ENCODE assay signal across 1 cellular context in the genomic region with DNA sequence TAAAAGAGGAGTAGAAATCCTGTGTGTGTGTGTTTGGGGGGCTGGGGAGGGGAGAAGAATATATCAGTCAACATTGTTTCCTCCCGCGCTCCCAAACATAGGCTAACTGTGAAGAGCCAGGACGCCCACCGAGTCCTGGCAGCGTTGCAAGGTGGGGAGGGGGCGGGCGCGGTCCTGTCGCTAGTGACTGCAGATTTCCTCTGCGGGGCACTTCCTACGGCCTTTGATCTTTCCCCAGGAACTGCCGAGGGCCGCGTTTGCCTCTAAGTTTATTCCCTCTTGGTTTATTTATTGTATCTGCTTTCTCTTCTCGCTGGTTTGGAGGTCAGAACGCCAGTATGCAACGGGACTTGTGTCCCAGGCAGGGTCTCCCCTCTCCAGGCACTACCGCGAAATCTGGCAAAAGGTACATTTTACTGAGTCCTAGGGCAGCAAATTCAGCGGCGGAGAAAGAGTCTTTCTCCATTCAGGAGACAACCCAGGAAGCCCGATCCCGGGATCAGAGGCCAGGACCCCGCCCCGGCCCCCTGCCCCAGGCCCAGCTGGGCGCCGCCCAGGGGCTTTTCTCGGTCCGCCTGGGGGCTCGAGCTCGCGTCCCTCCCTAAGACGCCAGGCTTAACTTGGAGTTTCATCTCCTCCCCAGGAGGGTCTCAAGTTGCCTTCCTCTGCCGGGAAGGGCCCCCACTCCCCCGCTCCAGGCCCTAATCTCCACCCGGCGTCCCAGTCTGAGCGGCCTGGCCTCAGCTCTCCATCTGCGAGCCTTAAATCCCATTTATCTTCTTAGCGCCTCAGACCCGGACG.
TF ChIP-seq lines count a peak whose summit lies in the region.

No MANE protein-coding gene starts in this region.

TF ChIP-seq in H1, 55 proteins besides CTCF, POLR2A, EP300 and RAD21 (continued from another document):
- no peak for TF ChIP-seq KDM5A (IDR thresholded peaks at IDR 0.05; ENCODE audit: low read length)
- TF ChIP-seq BACH1 (IDR thresholded peaks at IDR 0.05; ENCODE audit: low read length): no peak
- no peak for TF ChIP-seq JUN (IDR thresholded peaks at IDR 0.05; ENCODE audit: low read depth, low read length)
- TF ChIP-seq CTBP2 (IDR thresholded peaks at IDR 0.05; ENCODE audit: borderline replicate concordance, insufficient read depth, insufficient read length, low read length): no peak
- no peak for TF ChIP-seq RFX5 (IDR thresholded peaks at IDR 0.05; ENCODE audit: borderline replicate concordance, low read depth, low read length)
- no peak for TF ChIP-seq KDM1A (IDR thresholded peaks at IDR 0.05; ENCODE audit: borderline replicate concordance, low read length)
- TF ChIP-seq TAF7 (optimal IDR thresholded peaks at IDR 0.05; ENCODE audit: borderline replicate concordance, low read depth, low read length): no peak
- no peak for TF ChIP-seq TCF12 (IDR thresholded peaks at IDR 0.05; ENCODE audit: low read depth, low read length)
- TF ChIP-seq PHF8 (conservative IDR thresholded peaks at IDR 0.05; ENCODE audit: low read depth, low read length): 0 out of 2 replicates have a peak, but pooled peaks have one; percentile 5
- TF ChIP-seq SAP30 (IDR thresholded peaks at IDR 0.05; ENCODE audit: insufficient read depth, insufficient replicate concordance, low read length): no peak
- peak; percentile 6 for TF ChIP-seq KDM4A (IDR thresholded peaks at IDR 0.05; ENCODE audit: low read depth, low read length, severe bottlenecking)
- no peak for TF ChIP-seq NANOG (IDR thresholded peaks at IDR 0.05; ENCODE audit: insufficient read depth, low read depth, low read length, poor library complexity, severe bottlenecking)
- TF ChIP-seq, protein P1, sequence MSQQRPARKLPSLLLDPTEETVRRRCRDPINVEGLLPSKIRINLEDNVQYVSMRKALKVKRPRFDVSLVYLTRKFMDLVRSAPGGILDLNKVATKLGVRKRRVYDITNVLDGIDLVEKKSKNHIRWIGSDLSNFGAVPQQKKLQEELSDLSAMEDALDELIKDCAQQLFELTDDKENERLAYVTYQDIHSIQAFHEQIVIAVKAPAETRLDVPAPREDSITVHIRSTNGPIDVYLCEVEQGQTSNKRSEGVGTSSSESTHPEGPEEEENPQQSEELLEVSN (IDR thresholded peaks at IDR 0.05): no peak
- no peak for TF ChIP-seq CHD2 (IDR thresholded peaks at IDR 0.05; ENCODE audit: low read length)
- TF ChIP-seq EZH2 (IDR thresholded peaks at IDR 0.05; ENCODE audit: low read depth, low read length, severe bottlenecking): no peak
- no peak for TF ChIP-seq CBX8 (IDR thresholded peaks at IDR 0.05; ENCODE audit: borderline replicate concordance, low read depth, low read length)
- TF ChIP-seq GTF2F1 (IDR thresholded peaks at IDR 0.05; ENCODE audit: borderline replicate concordance, low read depth, low read length): no peak
